9 cellular contexts compared by ENCODE assay signal in the genomic region with DNA sequence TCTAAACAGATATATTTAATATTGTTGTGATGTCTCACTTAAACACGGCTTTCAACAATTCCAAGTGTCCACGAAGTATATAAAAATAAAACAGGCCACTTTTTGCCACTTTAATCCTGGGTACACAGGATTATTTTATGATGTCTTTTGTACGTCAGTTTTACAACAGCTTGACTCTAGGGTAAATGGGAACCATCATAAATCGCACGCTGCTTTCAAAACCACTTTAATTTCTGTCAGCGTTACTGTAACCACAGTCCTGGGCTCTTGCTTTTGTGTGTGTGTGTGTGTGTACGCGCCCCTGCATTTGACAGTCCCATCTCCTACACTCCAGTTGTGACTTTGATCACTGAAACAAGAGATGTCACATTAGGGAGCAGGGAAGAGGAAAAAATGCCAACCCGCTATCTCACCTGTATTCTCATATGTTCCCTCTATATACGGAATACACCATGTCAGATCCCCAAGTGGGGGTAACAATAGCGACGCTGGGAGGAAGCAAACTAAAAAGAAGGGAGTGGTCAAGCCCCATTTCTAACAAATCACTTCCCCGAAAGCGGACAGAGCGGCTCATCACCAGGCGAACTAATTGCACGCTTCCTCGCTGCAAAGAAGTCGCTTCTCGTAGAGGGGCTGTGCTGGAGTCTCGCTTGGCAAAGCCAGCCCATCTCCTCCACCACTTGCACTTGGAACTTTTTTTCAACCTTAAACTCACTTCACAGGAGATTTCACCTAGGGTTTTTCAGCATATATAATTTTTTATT. TPM values are rescaled to one million over a fixed set of nuclear protein-coding genes. Genes with fewer than 3 reads are reported as not detected.
DNase-seq lines count a peak whose midpoint lies in the region; ATAC-seq, FAIRE-seq and TF ChIP-seq lines count a peak whose summit lies in the region.
"Had no signal": no experiment of that assay in that cellular context is flagged by ENCODE, and none has a peak within 500 bp of the region (broad histone marks: within the 10 kb centered on the region; RNA-seq: fewer than 3 reads in every experiment).

No MANE protein-coding gene starts in this region.

- peaks cover 43% of the 10 kb centered on the region for H3K79me2 ChIP-seq in astrocyte (ENCODE audit: insufficient read depth, low read length)

- no peaks in the 10 kb centered on the region for H4K20me1 ChIP-seq in astrocyte (ENCODE audit: insufficient read depth, low read length)

- no peaks in the 10 kb centered on the region for H3K36me3 Mint-ChIP-seq in astrocyte (ENCODE audit: low read depth, unreplicated experiment)

- H3K27ac ChIP-seq in astrocyte (ENCODE audit: low read depth, low read length) (peak overlapping the region; percentile 76), kidney (ENCODE audit: low read depth in 2 of 2, low read length in 2 of 2) (peak overlapping the region; percentile 20 to 28), stomach smooth muscle (ENCODE audit: low read length) (peak overlapping the region; percentile 88), aorta (ENCODE audit: low read depth in 1 of 2, low read length in 2 of 2) (no peak overlapping the region)

- H3K9me3 Mint-ChIP-seq in astrocyte (ENCODE audit: unreplicated experiment): no peaks in the 10 kb centered on the region

- peak; percentile 18 to 51 (median 22) for DNase-seq in NCI-H1417 (lab: John Stamatoyannopoulos, UW)
- DNase-seq in NCI-H1417 treated with DMSO at 0.1 percent for 48 hours (lab: John Stamatoyannopoulos, UW): no peak
- DNase-seq in astrocyte (ENCODE audit: low read depth): peak; percentile 40
- DNase-seq in kidney: no peak
- no peak for DNase-seq in NCI-H128 (lab: John Stamatoyannopoulos, UW; ENCODE audit: unreplicated experiment)
- no peak for DNase-seq in aorta
- DNase-seq: anterior cingulate cortex had no signal

- peak overlapping the region; percentile 87 for H3K4me2 ChIP-seq in astrocyte (ENCODE audit: low read length)

- no peaks in the 10 kb centered on the region for H3K27me3 Mint-ChIP-seq in astrocyte (ENCODE audit: low read depth, unreplicated experiment)

- H3K9me3 ChIP-seq in astrocyte (ENCODE audit: insufficient read depth, low read depth, low read length): no peaks in the 10 kb centered on the region
- no peaks in the 10 kb centered on the region for H3K9me3 ChIP-seq in kidney (ENCODE audit: control insufficient read depth in 1 of 2, low read length in 2 of 2)
- H3K9me3 ChIP-seq in stomach smooth muscle (ENCODE audit: control insufficient read depth in 2 of 2, low read length in 2 of 2): no peaks in the 10 kb centered on the region
- H3K9me3 ChIP-seq in aorta (ENCODE audit: control insufficient read depth, low read length): no peaks in the 10 kb centered on the region

- peak overlapping the region; percentile 75 for H3K4me3 ChIP-seq in astrocyte (ENCODE audit: insufficient read depth, low read depth, low read length)
- H3K4me3 ChIP-seq in kidney (ENCODE audit: low read length in 2 of 2): peak overlapping the region; percentile 65 to 68
- H3K4me3 ChIP-seq in stomach smooth muscle (ENCODE audit: low read length in 2 of 2): peak overlapping the region; percentile 64 to 86
- H3K4me3 ChIP-seq in aorta (ENCODE audit: low read length in 2 of 2): peak overlapping the region in 1 of 2 donors; percentile 73

- peaks cover 40% of the 10 kb centered on the region for H3K4me1 Mint-ChIP-seq in astrocyte (ENCODE audit: low read depth, unreplicated experiment)

- intact Hi-C loops in kidney (cut with DNase I) (no loop called here), aorta (cut with DNase I) (no loop called here)

- ATAC-seq in GM21360 (IDR thresholded peaks at IDR 0.05; ENCODE audit: unreplicated experiment): no peak
- ATAC-seq in aorta (ENCODE audit: low FRiP score): no peak

- peak overlapping the region; percentile 70 for H3K27ac Mint-ChIP-seq in astrocyte (ENCODE audit: unreplicated experiment)

- H3K36me3 ChIP-seq in astrocyte (ENCODE audit: insufficient read depth, low read length): no peaks in the 10 kb centered on the region
- no peaks in the 10 kb centered on the region for H3K36me3 ChIP-seq in kidney (ENCODE audit: control insufficient read depth in 1 of 2, insufficient read depth in 2 of 2, low read length in 2 of 2)
- H3K36me3 ChIP-seq in stomach smooth muscle (ENCODE audit: control insufficient read depth in 2 of 2, insufficient read depth in 2 of 2, low read length in 2 of 2): no peaks in the 10 kb centered on the region
- H3K36me3 ChIP-seq in aorta (ENCODE audit: control insufficient read depth in 1 of 2, insufficient read depth in 2 of 2, low read length in 1 of 2): no peaks in the 10 kb centered on the region

- TF ChIP-seq CTCF in astrocyte (IDR thresholded peaks at IDR 0.05; ENCODE audit: insufficient read depth, low read depth, low read length): no peak
- no peak for TF ChIP-seq CTCF in kidney (IDR thresholded peaks at IDR 0.05; ENCODE audit: borderline replicate concordance, extremely low read depth, insufficient read depth)

- H3K9ac ChIP-seq in astrocyte (ENCODE audit: low read length): peak overlapping the region; percentile 85
- H3K9ac ChIP-seq in kidney (ENCODE audit: low read length in 2 of 2): peak overlapping the region; percentile 49 to 52
- peak overlapping the region; percentile 62 to 79 for H3K9ac ChIP-seq in stomach smooth muscle (ENCODE audit: low read length in 2 of 2)

- peaks cover 42% of the 10 kb centered on the region for H3K4me1 ChIP-seq in astrocyte (ENCODE audit: insufficient read depth, low read length)
- peaks cover 6 to 7% of the 10 kb centered on the region in 2 donors for H3K4me1 ChIP-seq in kidney (ENCODE audit: control insufficient read depth in 1 of 2, insufficient read depth in 1 of 2, low read depth in 1 of 2, low read length in 2 of 2)
- H3K4me1 ChIP-seq in stomach smooth muscle (ENCODE audit: control insufficient read depth, insufficient read depth, low read length): peaks cover 23% of the 10 kb centered on the region
- no peaks in the 10 kb centered on the region for H3K4me1 ChIP-seq in aorta (ENCODE audit: control insufficient read depth in 1 of 2, insufficient read depth in 2 of 2, low read length in 2 of 2)

- H2AFZ ChIP-seq in astrocyte (ENCODE audit: low read depth, low read length): peak overlapping the region; percentile 26

- H3K4me3 Mint-ChIP-seq in astrocyte (ENCODE audit: unreplicated experiment): peak overlapping the region; percentile 94

- FAIRE-seq in astrocyte (lab: Jason Lieb, UNC) (peak; percentile 63), kidney (lab: Jason Lieb, UNC) (no peak)

- H3K27me3 ChIP-seq in astrocyte (ENCODE audit: insufficient read depth, low read length) (no peaks in the 10 kb centered on the region), stomach smooth muscle (ENCODE audit: control insufficient read depth in 1 of 2, insufficient read depth in 2 of 2, low read length in 2 of 2) (no peaks in the 10 kb centered on the region), aorta (ENCODE audit: control insufficient read depth in 1 of 2, insufficient read depth in 2 of 2, low read length in 1 of 2) (no peaks in the 10 kb centered on the region)

- 63 to 64% methylated on average over 21 of the region's 21 CpGs for WGBS in aorta, 2 donors

RNA-seq across cellular contexts. Expression of a gene that starts 1.1 kb away (rescaled TPM):
- total RNA-seq in astrocyte (38.0 and 47.4 TPM in 2 replicates), kidney (37.9 TPM), aorta (10 to 100 TPM; 22.0 to 69.0 TPM)
- polyA plus RNA-seq in kidney (ENCODE audit: insufficient read depth, low read depth, low replicate concordance) (5.4 TPM), aorta (under 1 TPM; 0.36 to 0.88 TPM)

Comparison
In these comparisons a context has a peak if more than half of its experiments do, and no peak if none do; other contexts are left out.
1. DNase-seq: peak in NCI-H1417 (3 of 3) and astrocyte (single experiment); none in NCI-H1417 treated with DMSO at 0.1 percent for 48 hours (single experiment), kidney (single experiment), NCI-H128 (single experiment) and aorta (0 of 2).
2. H3K27ac ChIP-seq: peak in astrocyte (single experiment), kidney (2 of 2) and stomach smooth muscle (single experiment); none in aorta (0 of 2).
3. Peak in every context shown above with its lines, with median percentiles within 50 percentile points of each other: H3K9ac ChIP-seq.